8 cellular contexts compared by ENCODE assay signal in the genomic region with DNA sequence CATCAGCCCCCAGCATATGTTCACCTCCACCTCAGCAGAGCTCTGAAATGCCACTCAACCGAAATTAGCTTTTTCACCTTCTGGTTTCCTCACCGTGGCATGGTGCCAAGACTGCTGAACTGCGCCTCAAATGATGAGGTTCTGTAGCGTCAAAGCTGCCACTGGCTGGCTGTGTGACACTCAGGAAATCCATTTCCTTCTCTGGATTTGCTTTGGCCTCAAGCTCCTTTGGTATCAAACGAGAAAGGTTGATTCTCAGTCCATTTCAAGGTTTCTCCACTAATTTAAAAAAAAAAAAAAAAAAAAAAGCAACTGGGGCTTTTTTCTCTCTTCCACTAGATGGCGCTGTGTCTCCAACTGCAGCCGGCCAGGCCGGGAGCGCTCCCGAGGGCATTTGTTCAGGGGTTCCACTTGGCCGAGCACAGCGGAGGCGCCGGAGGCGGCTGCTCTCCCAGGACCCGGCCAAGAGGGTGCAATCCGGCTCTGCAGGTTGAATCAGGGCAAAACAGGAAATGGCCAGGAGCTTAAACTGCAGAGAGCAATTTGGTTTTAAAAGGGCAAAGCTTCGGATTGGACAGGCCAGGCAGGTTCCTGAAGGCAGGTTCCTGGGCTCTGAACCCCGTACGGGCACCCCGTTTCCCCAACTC. TPM values are rescaled to one million over a fixed set of nuclear protein-coding genes. Genes with fewer than 3 reads are reported as not detected.
DNase-seq lines count a peak whose midpoint lies in the region; TF ChIP-seq lines count a peak whose summit lies in the region.

No MANE protein-coding gene starts in this region.

- H3K27me3 ChIP-seq in HL-60 (ENCODE audit: insufficient read depth, poor library complexity, severe bottlenecking): peaks cover 15% of the 10 kb centered on the region

- intact Hi-C loops in activated CD4-positive, alpha-beta memory T cell treated with anti-CD3 and anti-CD28 coated beads for 36 hours (cut with micrococcal nuclease): loop anchor here (5.0 to 10.0 kb wide), 2 partner anchors 162 to 214 kb away; no protein-coding TSS in a partner anchor

- H3K27ac ChIP-seq in HL-60 (replicated peaks): no peak overlapping the region

- peaks cover 2% of the 10 kb centered on the region for H3K9me3 Mint-ChIP-seq in activated CD4-positive, alpha-beta memory T cell treated with anti-CD3 and anti-CD28 coated beads for 36 hours

- peaks cover 39% of the 10 kb centered on the region for H3K27me3 Mint-ChIP-seq in activated CD4-positive, alpha-beta memory T cell treated with anti-CD3 and anti-CD28 coated beads for 36 hours

- CTCF ChIA-PET in activated CD4-positive, alpha-beta memory T cell treated with anti-CD3 and anti-CD28 coated beads for 36 hours (lab: Charles Lee): interaction anchor here (0.6 to 16.0 kb wide), 50 partner anchors 8 to 865 kb away, joined by 3 to 163 read pairs (median 3); no protein-coding TSS in a partner anchor

- H3K27ac Mint-ChIP-seq in activated CD4-positive, alpha-beta memory T cell treated with anti-CD3 and anti-CD28 coated beads for 36 hours: no peak overlapping the region

- no peaks in the 10 kb centered on the region for H3K36me3 Mint-ChIP-seq in activated CD4-positive, alpha-beta memory T cell treated with anti-CD3 and anti-CD28 coated beads for 36 hours

- H3K4me3 ChIP-seq in HL-60 (replicated peaks; ENCODE audit: insufficient read depth, low read length): no peak overlapping the region

- peak; percentile 25 for TF ChIP-seq CTCF in HL-60 (IDR thresholded peaks at IDR 0.05; ENCODE audit: insufficient read depth, low read length)

- H3K4me3 Mint-ChIP-seq in activated CD4-positive, alpha-beta memory T cell treated with anti-CD3 and anti-CD28 coated beads for 36 hours: no peak overlapping the region

- DNase-seq in C1 segment of cervical spinal cord (lab: John Stamatoyannopoulos, UW) (peak in 9 of 14 donors; percentile 8 to 58 (median 31)), HL-60 (ENCODE audit: low read depth in 1 of 2, low spot score in 1 of 2) (peak in 1 of 2 experiments; percentile 56), NCI-H69 (lab: John Stamatoyannopoulos, UW) (peak; percentile 83), medulla oblongata (ENCODE audit: extremely low spot score) (peak; percentile 70), foreskin melanocyte (no peak)
- peak; percentile 66 for DNase-seq in activated CD4-positive, alpha-beta memory T cell treated with anti-CD3 and anti-CD28 coated beads for 36 hours
- peak; percentile 35 for DNase-seq in effector CD4-positive, alpha-beta T cell
- peak; percentile 17 to 36 for DNase-seq in stimulated activated CD8-positive, alpha-beta memory T cell treated with anti-CD3 and anti-CD28 coated beads, Interleukin-2, amount 100 ng/mL, for 48 hours (ENCODE audit: low read depth in 2 of 2)

- POLR2A ChIA-PET in activated CD4-positive, alpha-beta memory T cell treated with anti-CD3 and anti-CD28 coated beads for 36 hours (lab: Charles Lee): interaction anchor here (0.5 kb wide), 1 partner anchor 426 kb away, joined by 4 read pairs; no protein-coding TSS in a partner anchor

- peaks cover 6% of the 10 kb centered on the region for H3K4me1 Mint-ChIP-seq in activated CD4-positive, alpha-beta memory T cell treated with anti-CD3 and anti-CD28 coated beads for 36 hours (ENCODE audit: low read depth)

RNA-seq across cellular contexts. Expression of a gene that starts 26.5 kb away (rescaled TPM):
- under 1 TPM; 0.43 to 0.44 TPM for total RNA-seq in activated CD4-positive, alpha-beta memory T cell treated with anti-CD3 and anti-CD28 coated beads for 36 hours

RNA-seq across cellular contexts. Expression of a gene that starts 26.9 kb away (rescaled TPM):
- under 1 TPM; 0.53 to 0.55 TPM for total RNA-seq in activated CD4-positive, alpha-beta memory T cell treated with anti-CD3 and anti-CD28 coated beads for 36 hours
